In genomic region chr17:77696151-77696719, GRCh38 we compare ENCODE assay signal across 16 cellular contexts.
DNase-seq lines count a peak whose midpoint lies in the region; TF ChIP-seq lines count a peak whose summit lies in the region.
"Had no signal": no experiment of that assay in that cellular context is flagged by ENCODE, and none has a peak within 500 bp of the region (broad histone marks: within the 10 kb centered on the region; RNA-seq: fewer than 3 reads in every experiment).

No MANE protein-coding gene starts in this region.

- no peak for TF ChIP-seq CTCF in coronary artery (IDR thresholded peaks at IDR 0.05)
- no peak for TF ChIP-seq CTCF in nephron (IDR thresholded peaks at IDR 0.05; ENCODE audit: unreplicated experiment in 3 of 3)

- no peaks in the 10 kb centered on the region for H3K9me3 ChIP-seq in HUES64 (ENCODE audit: insufficient read depth, low read depth, low read length)
- H3K9me3 ChIP-seq: lower lobe of right lung, psoas muscle had no signal

- peaks cover 43% of the 10 kb centered on the region for H3K4me1 Mint-ChIP-seq in nephron

- H3K4me1 ChIP-seq in HUES64 (ENCODE audit: insufficient read depth, low read length) = peaks cover under 1% of the 10 kb centered on the region; the same call in 1 of the 2 replicates
- H3K4me1 ChIP-seq: lower lobe of right lung, psoas muscle had no signal

- 2% methylated on average over 21 of the region's 26 CpGs for WGBS in HUES64

- no peaks in the 10 kb centered on the region for H3K36me3 ChIP-seq in HUES64 (ENCODE audit: insufficient read depth, low read length)
- H3K36me3 ChIP-seq: lower lobe of right lung had no signal

- H3K9ac ChIP-seq in HUES64 (ENCODE audit: low read depth, low read length) = peak overlapping the region; percentile 46

- H3K27ac ChIP-seq in HUES64 (ENCODE audit: low read depth, low read length) = no peak overlapping the region; the same call in 1 of the 2 replicates
- H3K27ac ChIP-seq in coronary artery = no peak overlapping the region
- H3K27ac ChIP-seq: 22Rv1, lower lobe of right lung, psoas muscle had no signal

- peak overlapping the region; percentile 19 to 67 (median 36) for H3K27ac Mint-ChIP-seq in nephron

- H3K4me3 ChIP-seq in HUES64 (ENCODE audit: low read length) = peak overlapping the region; percentile 57
- no peak overlapping the region for H3K4me3 ChIP-seq in coronary artery
- H3K4me3 ChIP-seq: K562, lower lobe of right lung, psoas muscle had no signal

- peak overlapping the region; percentile 37 to 60 (median 57) for H3K4me3 Mint-ChIP-seq in nephron

- peaks cover 47% of the 10 kb centered on the region for H3K27me3 ChIP-seq in HUES64 (ENCODE audit: insufficient read depth, low read length)

- peaks cover 2% of the 10 kb centered on the region for H3K9me3 Mint-ChIP-seq in nephron

- DNase-seq in NCI-H1417 (lab: John Stamatoyannopoulos, UW) = peak in 2 of 3 experiments; percentile 27 to 75
- DNase-seq in NCI-H1417 treated with DMSO at 0.1 percent for 48 hours (lab: John Stamatoyannopoulos, UW) = no peak
- DNase-seq in coronary artery (ENCODE audit: low spot score) = peak; percentile 38
- no peak for DNase-seq in Kasumi-1 (lab: John Stamatoyannopoulos, UW)
- DNase-seq in effector CD4-positive, alpha-beta T cell = no peak
- DNase-seq in activated CD4-positive, alpha-beta T cell treated with anti-CD3 and anti-CD28 coated beads, Interleukin-2, amount 50 U/mL, for 4 hours = no peak
- DNase-seq: activated gamma-delta T cell treated with Interleukin-2 at 50 U/mL for 16 hours; cortex of kidney; foreskin fibroblast; lower lobe of right lung; psoas muscle; stimulated activated CD4-positive, alpha-beta T cell treated with anti-CD3 and anti-CD28 coated beads, Interleukin-4, amount 100 ng/mL, for 24 hours had no signal

- no peaks in the 10 kb centered on the region for H3K36me3 Mint-ChIP-seq in nephron (ENCODE audit: low read depth)

- H3K27me3 Mint-ChIP-seq in nephron (ENCODE audit: low read depth) = peaks cover 63% of the 10 kb centered on the region

Comparison
In these comparisons a context has a peak if more than half of its experiments do, and no peak if none do; other contexts are left out.
1. DNase-seq: peak in NCI-H1417 (2 of 3) and coronary artery (single experiment); none in NCI-H1417 treated with DMSO at 0.1 percent for 48 hours (single experiment), Kasumi-1 (0 of 2), effector CD4-positive, alpha-beta T cell (single experiment) and activated CD4-positive, alpha-beta T cell treated with anti-CD3 and anti-CD28 coated beads, Interleukin-2, amount 50 U/mL, for 4 hours (0 of 2).